In genomic region chr2:159904127-159904564, GRCh38 we compare ENCODE assay signal across 9 cellular contexts. TPM values are rescaled to one million over a fixed set of nuclear protein-coding genes. Genes with fewer than 3 reads are reported as not detected.
DNase-seq lines count a peak whose midpoint lies in the region; ATAC-seq, FAIRE-seq and TF ChIP-seq lines count a peak whose summit lies in the region.
"Had no signal": no experiment of that assay in that cellular context is flagged by ENCODE, and none has a peak within 500 bp of the region (broad histone marks: within the 10 kb centered on the region; RNA-seq: fewer than 3 reads in every experiment).

No MANE protein-coding gene starts in this region.

- no peak overlapping the region for H4K91ac ChIP-seq in H1 (replicated peaks; ENCODE audit: insufficient read length, low read length)

- no peak for FAIRE-seq in H1 (lab: Jason Lieb, UNC)

- H3K79me2 ChIP-seq in H1 (ENCODE audit: control insufficient read depth in 1 of 2, insufficient read depth in 2 of 2, low read length in 2 of 2): no peaks in the 10 kb centered on the region

- H2BK5ac ChIP-seq in H1 (ENCODE audit: low read depth, low read length): no peak overlapping the region; the same call in 1 of the 2 replicates

- H3K4me1 Mint-ChIP-seq in neural crest cell: peaks cover 9% of the 10 kb centered on the region

- H3K23me2 ChIP-seq in H1 (ENCODE audit: low read depth, low read length): peaks cover 5% of the 10 kb centered on the region; the same call in 1 of the 2 replicates

- peak; percentile 34 for ATAC-seq in HG03097 (IDR thresholded peaks at IDR 0.05; ENCODE audit: low FRiP score, unreplicated experiment)
- ATAC-seq in activated CD4-positive, CD25-positive, alpha-beta regulatory T cell treated with anti-CD3 and anti-CD28 coated beads, Interleukin-2, amount 50 U/mL, for 24 hours: peak; percentile 32 to 34

- TF ChIP-seq POLR2A in H1 (IDR thresholded peaks at IDR 0.05; ENCODE audit: control extremely low read depth in 1 of 2, low read depth in 2 of 2, low read length in 2 of 2) (no peak), tibial nerve (IDR thresholded peaks at IDR 0.05) (no peak)

- no peaks in the 10 kb centered on the region for H3K36me3 Mint-ChIP-seq in neural crest cell (ENCODE audit: low read depth)

- H3K27ac ChIP-seq in H1 (ENCODE audit: low read depth, low read length) (no peak overlapping the region), tibial nerve (peak overlapping the region in 3 of 4 donors; percentile 4 to 72 (median 65))
- H3K27ac ChIP-seq: epithelial cell of prostate had no signal

- no peak for TF ChIP-seq RAD21 in H1 (IDR thresholded peaks at IDR 0.05 in 1 of 2, conservative IDR thresholded peaks at IDR 0.05 in 1 of 2; ENCODE audit: low read depth in 2 of 2, low read length in 2 of 2)

- no peak overlapping the region for H3K27ac Mint-ChIP-seq in neural crest cell (ENCODE audit: unreplicated experiment)

- H3K27me3 Mint-ChIP-seq in neural crest cell (ENCODE audit: low read depth): peaks cover 67% of the 10 kb centered on the region

- no peak overlapping the region for H2BK20ac ChIP-seq in H1 (ENCODE audit: low read length)

- no peak for TF ChIP-seq EP300 in H1 (IDR thresholded peaks at IDR 0.05; ENCODE audit: borderline replicate concordance in 1 of 2, low read depth in 2 of 2, low read length in 2 of 2)
- TF ChIP-seq EP300 in tibial nerve (IDR thresholded peaks at IDR 0.05): no peak

- peaks cover 0 to 2% (median under 1%) of the 10 kb centered on the region in 4 experiments; a peak in 3 of 7 replicates for H3K4me1 ChIP-seq in H1 (replicated peaks in 1 of 4; ENCODE audit: control insufficient read depth in 3 of 4, insufficient read depth in 4 of 4, low read length in 3 of 4)
- peaks cover 0 to 15% (median 7%) of the 10 kb centered on the region in 4 donors for H3K4me1 ChIP-seq in tibial nerve

- 0 out of 2 replicates have a peak overlapping the region, but pooled peaks have one; percentile 5 for H2BK12ac ChIP-seq in H1 (ENCODE audit: low read depth, low read length)

- no peak overlapping the region for H2AK5ac ChIP-seq in H1 (ENCODE audit: low read depth, low read length)

- no peak overlapping the region for H3K4ac ChIP-seq in H1 (replicated peaks; ENCODE audit: insufficient read length, low read depth, low read length)

- H3K36me3 ChIP-seq in H1 (ENCODE audit: control insufficient read depth in 2 of 4, insufficient read depth in 4 of 4, low read length in 3 of 4): no peaks in the 10 kb centered on the region
- no peaks in the 10 kb centered on the region for H3K36me3 ChIP-seq in tibial nerve

- H3K9ac ChIP-seq in H1 (replicated peaks in 1 of 4; ENCODE audit: extremely low read depth in 1 of 4, low read depth in 3 of 4, low read length in 3 of 4): peak overlapping the region in 2 of 4 experiments; percentile 9 to 39; a peak in 1 of 7 replicates

- H4K5ac ChIP-seq in H1 (ENCODE audit: insufficient read length, low read depth, low read length): no peak overlapping the region

- WGBS in H1 (ENCODE audit: extremely low coverage in 1 of 2, insufficient coverage in 1 of 2, insufficient read length in 1 of 2, insufficient replicate concordance in 2 of 2, low coverage in 1 of 2, low lambda C conversion rate in 2 of 2, missing lambda C conversion rate in 1 of 2), 2 experiments: 9% methylated on average over 23 of the region's 28 CpGs; no CpG with 5 or more reads in 1 of the 2 experiments
- 5% methylated on average over 22 to 28 of the region's 28 CpGs for WGBS in tibial nerve, 2 donors

- peak overlapping the region; percentile 91 for H4K8ac ChIP-seq in H1 (ENCODE audit: extremely low read depth, insufficient read depth, low read length)

- peak overlapping the region; percentile 52 for H3K18ac ChIP-seq in H1 (ENCODE audit: extremely low read depth, low read length)

- no peak overlapping the region for H2BK120ac ChIP-seq in H1 (replicated peaks; ENCODE audit: low read depth, low read length)

- H3K4me3 ChIP-seq in H1 (ENCODE audit: extremely low read depth in 1 of 4, insufficient read depth in 2 of 4, low read depth in 3 of 4, low read length in 4 of 4): peak overlapping the region; percentile 43 to 77 (median 60)
- H3K4me3 ChIP-seq in tibial nerve: peak overlapping the region; percentile 25 to 73 (median 58)

- no peaks in the 10 kb centered on the region for H4K20me1 ChIP-seq in H1 (replicated peaks in 1 of 2; ENCODE audit: control insufficient read depth in 1 of 2, insufficient read depth in 2 of 2, low read length in 2 of 2)

- H3K79me1 ChIP-seq in H1 (ENCODE audit: low read depth, low read length): no peaks in the 10 kb centered on the region

- H3K4me3 Mint-ChIP-seq in neural crest cell: peak overlapping the region; percentile 28

- POLR2A ChIA-PET in H1 (lab: Charles Lee; ENCODE audit: partially characterized antibody): interaction anchor here (1.0 to 1.5 kb wide), 3 partner anchors 9 to 191 kb away, joined by 3 to 5 read pairs (median 3); no protein-coding TSS in a partner anchor

- no peaks in the 10 kb centered on the region for H3K9me3 ChIP-seq in H1 (ENCODE audit: insufficient read depth in 2 of 2, low read depth in 1 of 2, low read length in 1 of 2)
- H3K9me3 ChIP-seq in tibial nerve: no peaks in the 10 kb centered on the region

- peak overlapping the region; percentile 80 to 81 for H3K4me2 ChIP-seq in H1 (ENCODE audit: insufficient read depth in 1 of 2, low read depth in 2 of 2, low read length in 2 of 2)

- TF ChIP-seq CTCF in H1 (IDR thresholded peaks at IDR 0.05; ENCODE audit: control extremely low read depth in 1 of 3, insufficient read depth in 1 of 3, low read depth in 1 of 3, low read length in 3 of 3) (no peak), neural crest cell (conservative IDR thresholded peaks at IDR 0.05) (no peak), tibial nerve (IDR thresholded peaks at IDR 0.05) (no peak)

- H3K14ac ChIP-seq in H1 (ENCODE audit: insufficient read length): no peak overlapping the region

- peak overlapping the region; percentile 83 for H2AFZ ChIP-seq in H1 (ENCODE audit: low read length)

- H3K56ac ChIP-seq in H1 (replicated peaks; ENCODE audit: insufficient read length, low read depth, low read length): no peak overlapping the region

- H3K27me3 ChIP-seq in H1 (replicated peaks in 1 of 4; ENCODE audit: control insufficient read depth in 3 of 4, extremely low read depth in 1 of 4, insufficient read depth in 3 of 4, low read length in 3 of 4): peaks cover 0 to 23% (median 21%) of the 10 kb centered on the region in 4 experiments; a peak in 6 of 7 replicates
- no peaks in the 10 kb centered on the region for H3K27me3 ChIP-seq in tibial nerve

- peaks cover 3% of the 10 kb centered on the region for H3K9me3 Mint-ChIP-seq in neural crest cell

- H3K23ac ChIP-seq in H1 (ENCODE audit: insufficient read length): no peak overlapping the region

- CTCF ChIA-PET in H1 (lab: Charles Lee; ENCODE audit: partially characterized antibody): interaction anchor here (1.6 to 3.6 kb wide), 3 partner anchors 9 to 97 kb away, joined by 4 to 22 read pairs (median 6); no protein-coding TSS in a partner anchor

- DNase-seq in SIG-M5 treated with dmso at 0.1 percent for 504 hours (lab: John Stamatoyannopoulos, UW; ENCODE audit: unreplicated experiment) (peak; percentile 66), SIG-M5 (lab: John Stamatoyannopoulos, UW) (no peak), H1 (ENCODE audit: low read depth in 1 of 2, low spot score in 2 of 2) (no peak), neural crest cell (ENCODE audit: low read depth, low spot score) (no peak), tibial nerve (ENCODE audit: low spot score in 2 of 2) (no peak), MV-4-11 (lab: John Stamatoyannopoulos, UW) (no peak)

- no peak overlapping the region for H2BK15ac ChIP-seq in H1 (ENCODE audit: low read length)

TF ChIP-seq in H1, 55 proteins besides CTCF, POLR2A, EP300 and RAD21 (continues in another document):
- no peak for TF ChIP-seq HDAC6 (IDR thresholded peaks at IDR 0.05; ENCODE audit: low read depth, low read length)
- peak; percentile 75; the same call in 1 of the 2 replicates for TF ChIP-seq RBBP5 (IDR thresholded peaks at IDR 0.05; ENCODE audit: borderline replicate concordance, low read depth, low read length)
- TF ChIP-seq BRCA1 (IDR thresholded peaks at IDR 0.05; ENCODE audit: low read depth, low read length): no peak
- TF ChIP-seq BACH1 (IDR thresholded peaks at IDR 0.05; ENCODE audit: low read length): no peak
- no peak for TF ChIP-seq SIX5 (IDR thresholded peaks at IDR 0.05; ENCODE audit: low read depth, low read length)

RNA-seq across cellular contexts. Expression of gene LY75, which starts 0.4 kb away (rescaled TPM):
- total RNA-seq in H1 (2021; fragmentation: NEBNext Ultra II Directional; extraction: Animal tissue kit (Norgen Biotek cat#: 25700)): 4.2 and 5.5 TPM in 2 replicates
- polyA plus RNA-seq in H1 (2011; rRNA removed): 2.7 TPM in 2 replicates
- polyA plus RNA-seq in H1 (2011; cell fraction: cytosol; rRNA removed): 2.6 TPM
- 3.5 TPM for polyA plus RNA-seq in H1 (2011; cell fraction: nucleus; rRNA removed)
- polyA plus RNA-seq in H1 (2012, experiment 1 of 2): 1.6 to 2.6 TPM (median 2.3 TPM) in 4 replicates
- 0.20 TPM for polyA plus RNA-seq in H1 (2012, experiment 2 of 2)
- polyA plus RNA-seq in H1 (2013, experiment 1 of 2): 5.0 TPM
- 4.7 TPM for polyA plus RNA-seq in H1 (2013, experiment 2 of 2)
- polyA minus RNA-seq in H1 (2011; rRNA and poly(A)+ RNA removed): 6.5 and 8.1 TPM in 2 replicates
- 2.7 TPM for polyA minus RNA-seq in H1 (2011; cell fraction: cytosol; rRNA and poly(A)+ RNA removed)
- polyA minus RNA-seq in H1 (2011; cell fraction: nucleus; rRNA and poly(A)+ RNA removed): 14.5 TPM
- 0.23 TPM in 1 of 2 replicates, not detected in the other for total RNA-seq in neural crest cell
- 1 to 10 TPM; 1.3 to 5.7 (median 2.8) TPM for total RNA-seq in tibial nerve
